Comparison of ENCODE assay signal across 15 cellular contexts in the genomic region with DNA sequence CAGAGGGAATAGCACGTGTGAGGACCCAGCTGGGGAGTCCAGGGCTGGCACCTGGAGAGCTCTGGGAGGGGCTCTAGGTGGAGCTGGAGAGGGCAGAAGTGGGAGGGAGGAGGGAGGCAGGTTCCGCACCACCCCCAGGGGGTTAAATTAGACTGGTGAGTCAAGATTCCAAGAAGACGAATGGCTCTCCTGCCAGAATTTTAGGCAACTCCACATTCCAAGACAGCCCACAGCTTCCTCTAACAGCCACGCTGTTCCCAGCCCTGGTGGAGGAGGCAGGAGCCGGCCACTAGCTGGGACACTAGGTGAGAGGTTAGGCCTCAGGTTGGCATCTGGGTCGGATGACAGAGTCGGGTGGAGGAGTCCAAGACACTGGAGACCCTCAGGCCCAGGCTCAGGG.
DNase-seq lines count a peak whose midpoint lies in the region; ATAC-seq and TF ChIP-seq lines count a peak whose summit lies in the region.
"Had no signal": no experiment of that assay in that cellular context is flagged by ENCODE, and none has a peak within 500 bp of the region (broad histone marks: within the 10 kb centered on the region; RNA-seq: fewer than 3 reads in every experiment).

No MANE protein-coding gene starts in this region.

- peak overlapping the region; percentile 84 to 87 for H3K27ac ChIP-seq in breast epithelium
- H3K27ac ChIP-seq: parathyroid adenoma, uterus had no signal

- H3K4me3 Mint-ChIP-seq in HFFc6, result no peak overlapping the region
- no peak overlapping the region for H3K4me3 Mint-ChIP-seq in immature natural killer cell
- H3K4me3 Mint-ChIP-seq: brain, endodermal cell had no signal

- TF ChIP-seq CTCF in HFFc6 (IDR thresholded peaks at IDR 0.05) (no peak), breast epithelium (IDR thresholded peaks at IDR 0.05) (peak in 1 of 3 donors; percentile 52)

- ATAC-seq in left colon (peak; percentile 47), GM18858 (IDR thresholded peaks at IDR 0.05; ENCODE audit: unreplicated experiment) (no peak)

- H3K4me3 ChIP-seq in breast epithelium, result peak overlapping the region in 1 of 3 donors; percentile 28
- H3K4me3 ChIP-seq: uterus had no signal

- H3K27me3 Mint-ChIP-seq in HFFc6 (ENCODE audit: insufficient read depth) (peaks cover 12% of the 10 kb centered on the region), immature natural killer cell (ENCODE audit: low read depth in 3 of 3) (peaks cover 2 to 7% (median 3%) of the 10 kb centered on the region in 3 donors)

- TF ChIP-seq POLR2A in breast epithelium (IDR thresholded peaks at IDR 0.05), result no peak

- H3K9me3 Mint-ChIP-seq in HFFc6 (no peaks in the 10 kb centered on the region), immature natural killer cell (no peaks in the 10 kb centered on the region)
- H3K9me3 Mint-ChIP-seq: endodermal cell had no signal

- H3K4me1 ChIP-seq in breast epithelium, result peaks cover 11 to 15% of the 10 kb centered on the region in 2 donors
- H3K4me1 ChIP-seq: parathyroid adenoma, uterus had no signal

- H3K27me3 ChIP-seq in breast epithelium, result no peaks in the 10 kb centered on the region
- H3K27me3 ChIP-seq: uterus had no signal

- no peaks in the 10 kb centered on the region for H3K9me3 ChIP-seq in breast epithelium
- H3K9me3 ChIP-seq: SK-N-SH, uterus had no signal

- peak; percentile 96 for DNase-seq in AG08395 (ENCODE audit: low spot score)
- peak; percentile 36 for DNase-seq in HFFc6
- peak in 1 of 2 donors; percentile 87 for DNase-seq in breast epithelium (ENCODE audit: low spot score in 2 of 2)
- no peak for DNase-seq in left colon
- no peak for DNase-seq in immature natural killer cell
- no peak for DNase-seq in DMS114 treated with DMSO at 0.1 percent for 48 hours (lab: John Stamatoyannopoulos, UW; ENCODE audit: unreplicated experiment)
- DNase-seq in SW480 (ENCODE audit: low spot score), result no peak
- DNase-seq: activated CD4-positive, CD25-positive, alpha-beta regulatory T cell treated with anti-CD3 and anti-CD28 coated beads, Interleukin-2, amount 50 U/mL, for 72 hours; endodermal cell; NCI-H1694 treated with DMSO at 0.1 percent for 48 hours; SK-N-SH; uterus had no signal

- H3K4me1 Mint-ChIP-seq in HFFc6 (ENCODE audit: low read depth) (peaks cover 20% of the 10 kb centered on the region), immature natural killer cell (no peaks in the 10 kb centered on the region)
- H3K4me1 Mint-ChIP-seq: brain had no signal

- H3K27ac Mint-ChIP-seq in HFFc6, result no peak overlapping the region
- no peak overlapping the region for H3K27ac Mint-ChIP-seq in immature natural killer cell
- H3K27ac Mint-ChIP-seq: brain, endodermal cell had no signal

- H3K36me3 ChIP-seq in breast epithelium, result no peaks in the 10 kb centered on the region
- H3K36me3 ChIP-seq: uterus had no signal

- intact Hi-C loops in breast epithelium (cut with DNase I; ENCODE audit: low total_unique reads), result no loop called here
- intact Hi-C loops in left colon (cut with DNase I, micrococcal nuclease), result no loop called here

- H3K36me3 Mint-ChIP-seq in HFFc6 (ENCODE audit: low read depth), result no peaks in the 10 kb centered on the region
- no peaks in the 10 kb centered on the region for H3K36me3 Mint-ChIP-seq in immature natural killer cell
- H3K36me3 Mint-ChIP-seq: brain had no signal

Comparison
In these comparisons a context has a peak if more than half of its experiments do, and no peak if none do; other contexts are left out.
1. DNase-seq: peak in AG08395 (single experiment) and HFFc6 (single experiment); none in left colon (0 of 2), immature natural killer cell (0 of 3), DMS114 treated with DMSO at 0.1 percent for 48 hours (single experiment) and SW480 (single experiment).